In the genomic region with DNA sequence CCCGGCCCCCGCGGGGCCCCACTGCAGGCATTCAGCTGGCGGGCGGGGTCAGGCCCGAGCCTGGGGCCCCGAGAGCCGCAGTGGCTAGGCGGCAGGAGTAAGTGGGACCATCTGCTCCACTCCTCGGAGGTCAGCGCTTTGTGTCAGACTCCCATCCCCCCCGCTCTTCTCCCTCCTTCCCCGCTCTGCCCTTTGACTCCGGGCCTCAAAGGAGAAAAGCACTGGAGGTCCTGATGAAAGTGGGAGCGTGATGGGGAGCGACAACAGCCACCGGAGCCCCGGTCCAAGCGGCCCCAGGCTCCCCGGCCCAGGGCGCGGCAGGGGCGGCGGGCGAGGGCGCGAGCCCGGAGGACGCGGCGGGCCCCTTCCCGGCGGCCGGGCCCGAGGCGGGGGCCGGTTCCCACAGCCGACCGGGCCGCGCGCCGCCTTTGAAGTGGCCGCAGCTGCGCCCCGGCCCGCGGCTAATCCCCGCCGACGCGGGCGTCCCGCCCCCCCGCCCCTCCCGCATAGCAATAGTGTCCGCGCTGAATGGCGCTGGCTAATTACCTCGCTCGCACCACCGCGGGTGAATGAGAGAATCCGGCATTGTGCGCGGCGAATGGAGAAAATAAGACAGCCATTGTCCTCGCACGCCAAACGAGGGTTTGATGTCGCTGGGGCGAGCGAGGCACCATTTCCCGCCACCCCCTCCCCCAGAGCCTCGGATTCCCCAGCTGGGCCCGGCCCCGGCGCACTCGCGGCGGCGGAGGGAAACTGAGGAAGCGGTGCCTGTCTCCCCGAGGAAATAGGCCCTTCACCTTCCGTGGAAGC, we compare ENCODE assay signal across 1 cellular context.
TF ChIP-seq lines count a peak whose summit lies in the region.

No MANE protein-coding gene starts in this region.

TF ChIP-seq in HepG2, 621 proteins besides CTCF, POLR2A, EP300 and RAD21 (continued from another document and continues in another):
- TF ChIP-seq, protein P1, sequence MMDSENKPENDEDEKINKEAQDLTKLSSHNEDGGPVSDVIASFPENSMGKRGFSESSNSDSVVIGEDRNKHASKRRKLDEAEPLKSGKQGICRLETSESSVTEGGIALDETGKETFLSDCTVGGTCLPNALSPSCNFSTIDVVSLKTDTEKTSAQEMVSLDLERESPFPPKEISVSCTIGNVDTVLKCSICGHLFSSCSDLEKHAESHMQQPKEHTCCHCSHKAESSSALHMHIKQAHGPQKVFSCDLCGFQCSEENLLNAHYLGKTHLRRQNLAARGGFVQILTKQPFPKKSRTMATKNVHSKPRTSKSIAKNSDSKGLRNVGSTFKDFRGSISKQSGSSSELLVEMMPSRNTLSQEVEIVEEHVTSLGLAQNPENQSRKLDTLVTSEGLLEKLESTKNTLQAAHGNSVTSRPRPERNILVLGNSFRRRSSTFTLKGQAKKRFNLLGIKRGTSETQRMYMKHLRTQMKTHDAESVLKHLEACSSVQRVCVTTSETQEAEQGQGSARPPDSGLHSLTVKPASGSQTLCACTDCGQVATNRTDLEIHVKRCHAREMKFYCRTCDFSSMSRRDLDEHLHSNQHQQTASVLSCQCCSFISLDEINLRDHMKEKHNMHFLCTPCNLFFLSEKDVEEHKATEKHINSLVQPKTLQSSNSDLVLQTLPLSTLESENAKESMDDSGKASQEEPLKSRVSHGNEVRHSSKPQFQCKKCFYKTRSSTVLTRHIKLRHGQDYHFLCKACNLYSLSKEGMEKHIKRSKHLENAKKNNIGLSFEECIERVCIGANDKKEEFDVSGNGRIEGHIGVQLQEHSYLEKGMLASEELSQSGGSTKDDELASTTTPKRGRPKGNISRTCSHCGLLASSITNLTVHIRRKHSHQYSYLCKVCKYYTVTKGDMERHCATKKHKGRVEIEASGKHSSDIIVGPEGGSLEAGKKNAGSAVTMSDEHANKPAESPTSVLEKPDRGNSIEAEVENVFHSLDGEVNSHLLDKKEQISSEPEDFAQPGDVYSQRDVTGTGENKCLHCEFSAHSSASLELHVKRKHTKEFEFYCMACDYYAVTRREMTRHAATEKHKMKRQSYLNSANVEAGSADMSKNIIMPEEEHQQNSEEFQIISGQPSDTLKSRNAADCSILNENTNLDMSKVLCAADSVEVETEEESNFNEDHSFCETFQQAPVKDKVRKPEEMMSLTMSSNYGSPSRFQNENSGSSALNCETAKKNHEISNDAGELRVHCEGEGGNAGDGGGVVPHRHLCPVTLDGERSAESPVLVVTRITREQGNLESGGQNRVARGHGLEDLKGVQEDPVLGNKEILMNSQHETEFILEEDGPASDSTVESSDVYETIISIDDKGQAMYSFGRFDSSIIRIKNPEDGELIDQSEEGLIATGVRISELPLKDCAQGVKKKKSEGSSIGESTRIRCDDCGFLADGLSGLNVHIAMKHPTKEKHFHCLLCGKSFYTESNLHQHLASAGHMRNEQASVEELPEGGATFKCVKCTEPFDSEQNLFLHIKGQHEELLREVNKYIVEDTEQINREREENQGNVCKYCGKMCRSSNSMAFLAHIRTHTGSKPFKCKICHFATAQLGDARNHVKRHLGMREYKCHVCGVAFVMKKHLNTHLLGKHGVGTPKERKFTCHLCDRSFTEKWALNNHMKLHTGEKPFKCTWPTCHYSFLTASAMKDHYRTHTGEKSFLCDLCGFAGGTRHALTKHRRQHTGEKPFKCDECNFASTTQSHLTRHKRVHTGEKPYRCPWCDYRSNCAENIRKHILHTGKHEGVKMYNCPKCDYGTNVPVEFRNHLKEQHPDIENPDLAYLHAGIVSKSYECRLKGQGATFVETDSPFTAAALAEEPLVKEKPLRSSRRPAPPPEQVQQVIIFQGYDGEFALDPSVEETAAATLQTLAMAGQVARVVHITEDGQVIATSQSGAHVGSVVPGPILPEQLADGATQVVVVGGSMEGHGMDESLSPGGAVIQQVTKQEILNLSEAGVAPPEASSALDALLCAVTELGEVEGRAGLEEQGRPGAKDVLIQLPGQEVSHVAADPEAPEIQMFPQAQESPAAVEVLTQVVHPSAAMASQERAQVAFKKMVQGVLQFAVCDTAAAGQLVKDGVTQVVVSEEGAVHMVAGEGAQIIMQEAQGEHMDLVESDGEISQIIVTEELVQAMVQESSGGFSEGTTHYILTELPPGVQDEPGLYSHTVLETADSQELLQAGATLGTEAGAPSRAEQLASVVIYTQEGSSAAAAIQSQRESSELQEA (CRISPR knock-in tag; IDR thresholded peaks at IDR 0.05; ENCODE audit: not compliant biosample characterization): no peak
- TF ChIP-seq ZNF549 (CRISPR knock-in tag; IDR thresholded peaks at IDR 0.05) (no peak), TCF12 (IDR thresholded peaks at IDR 0.05) (no peak), TCF12 (CRISPR knock-in tag; IDR thresholded peaks at IDR 0.05) (no peak), KDM5A (IDR thresholded peaks at IDR 0.05; ENCODE audit: borderline replicate concordance, low read length) (no peak), ZNF709 (CRISPR knock-in tag; IDR thresholded peaks at IDR 0.05) (no peak), ZNF614 (CRISPR knock-in tag; IDR thresholded peaks at IDR 0.05; ENCODE audit: borderline replicate concordance) (no peak), HDAC1 (CRISPR knock-in tag; IDR thresholded peaks at IDR 0.05) (peak; percentile 20; the same call in 1 of the 2 replicates), ISL2 (CRISPR knock-in tag; IDR thresholded peaks at IDR 0.05) (no peak), MED13 (CRISPR knock-in tag; IDR thresholded peaks at IDR 0.05) (0 out of 2 replicates have a peak, but pooled peaks have one; percentile 22), ZNF264 (CRISPR knock-in tag; IDR thresholded peaks at IDR 0.05) (no peak), MATR3 (CRISPR knock-in tag; IDR thresholded peaks at IDR 0.05) (no peak), GFI1 (CRISPR knock-in tag; IDR thresholded peaks at IDR 0.05; ENCODE audit: borderline replicate concordance) (no peak), ZNF878 (CRISPR knock-in tag; IDR thresholded peaks at IDR 0.05) (no peak), ARNT2 (CRISPR knock-in tag; IDR thresholded peaks at IDR 0.05; ENCODE audit: low read depth) (no peak), ZNF547 (CRISPR knock-in tag; IDR thresholded peaks at IDR 0.05) (no peak), TCF7L2 (IDR thresholded peaks at IDR 0.05; ENCODE audit: low read depth, low read length) (no peak)
- TF ChIP-seq, protein P2, sequence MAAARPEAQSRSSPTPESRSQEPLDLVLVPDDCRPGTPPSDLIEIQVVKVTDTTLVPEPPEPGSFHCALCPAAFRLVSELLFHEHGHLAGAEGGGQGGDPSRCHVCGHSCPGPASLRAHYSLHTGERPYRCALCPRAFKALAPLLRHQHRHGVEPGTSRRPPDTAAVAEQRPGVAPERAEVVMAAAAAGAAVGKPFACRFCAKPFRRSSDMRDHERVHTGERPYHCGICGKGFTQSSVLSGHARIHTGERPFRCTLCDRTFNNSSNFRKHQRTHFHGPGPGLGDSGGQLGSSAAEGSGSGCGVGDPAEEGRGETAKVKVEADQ (CRISPR knock-in tag; IDR thresholded peaks at IDR 0.05; ENCODE audit: borderline replicate concordance): no peak
- TF ChIP-seq, protein P3, sequence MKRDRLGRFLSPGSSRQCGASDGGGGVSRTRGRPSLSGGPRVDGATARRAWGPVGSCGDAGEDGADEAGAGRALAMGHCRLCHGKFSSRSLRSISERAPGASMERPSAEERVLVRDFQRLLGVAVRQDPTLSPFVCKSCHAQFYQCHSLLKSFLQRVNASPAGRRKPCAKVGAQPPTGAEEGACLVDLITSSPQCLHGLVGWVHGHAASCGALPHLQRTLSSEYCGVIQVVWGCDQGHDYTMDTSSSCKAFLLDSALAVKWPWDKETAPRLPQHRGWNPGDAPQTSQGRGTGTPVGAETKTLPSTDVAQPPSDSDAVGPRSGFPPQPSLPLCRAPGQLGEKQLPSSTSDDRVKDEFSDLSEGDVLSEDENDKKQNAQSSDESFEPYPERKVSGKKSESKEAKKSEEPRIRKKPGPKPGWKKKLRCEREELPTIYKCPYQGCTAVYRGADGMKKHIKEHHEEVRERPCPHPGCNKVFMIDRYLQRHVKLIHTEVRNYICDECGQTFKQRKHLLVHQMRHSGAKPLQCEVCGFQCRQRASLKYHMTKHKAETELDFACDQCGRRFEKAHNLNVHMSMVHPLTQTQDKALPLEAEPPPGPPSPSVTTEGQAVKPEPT (CRISPR knock-in tag; IDR thresholded peaks at IDR 0.05; ENCODE audit: low read depth): no peak
- TF ChIP-seq, protein P4, sequence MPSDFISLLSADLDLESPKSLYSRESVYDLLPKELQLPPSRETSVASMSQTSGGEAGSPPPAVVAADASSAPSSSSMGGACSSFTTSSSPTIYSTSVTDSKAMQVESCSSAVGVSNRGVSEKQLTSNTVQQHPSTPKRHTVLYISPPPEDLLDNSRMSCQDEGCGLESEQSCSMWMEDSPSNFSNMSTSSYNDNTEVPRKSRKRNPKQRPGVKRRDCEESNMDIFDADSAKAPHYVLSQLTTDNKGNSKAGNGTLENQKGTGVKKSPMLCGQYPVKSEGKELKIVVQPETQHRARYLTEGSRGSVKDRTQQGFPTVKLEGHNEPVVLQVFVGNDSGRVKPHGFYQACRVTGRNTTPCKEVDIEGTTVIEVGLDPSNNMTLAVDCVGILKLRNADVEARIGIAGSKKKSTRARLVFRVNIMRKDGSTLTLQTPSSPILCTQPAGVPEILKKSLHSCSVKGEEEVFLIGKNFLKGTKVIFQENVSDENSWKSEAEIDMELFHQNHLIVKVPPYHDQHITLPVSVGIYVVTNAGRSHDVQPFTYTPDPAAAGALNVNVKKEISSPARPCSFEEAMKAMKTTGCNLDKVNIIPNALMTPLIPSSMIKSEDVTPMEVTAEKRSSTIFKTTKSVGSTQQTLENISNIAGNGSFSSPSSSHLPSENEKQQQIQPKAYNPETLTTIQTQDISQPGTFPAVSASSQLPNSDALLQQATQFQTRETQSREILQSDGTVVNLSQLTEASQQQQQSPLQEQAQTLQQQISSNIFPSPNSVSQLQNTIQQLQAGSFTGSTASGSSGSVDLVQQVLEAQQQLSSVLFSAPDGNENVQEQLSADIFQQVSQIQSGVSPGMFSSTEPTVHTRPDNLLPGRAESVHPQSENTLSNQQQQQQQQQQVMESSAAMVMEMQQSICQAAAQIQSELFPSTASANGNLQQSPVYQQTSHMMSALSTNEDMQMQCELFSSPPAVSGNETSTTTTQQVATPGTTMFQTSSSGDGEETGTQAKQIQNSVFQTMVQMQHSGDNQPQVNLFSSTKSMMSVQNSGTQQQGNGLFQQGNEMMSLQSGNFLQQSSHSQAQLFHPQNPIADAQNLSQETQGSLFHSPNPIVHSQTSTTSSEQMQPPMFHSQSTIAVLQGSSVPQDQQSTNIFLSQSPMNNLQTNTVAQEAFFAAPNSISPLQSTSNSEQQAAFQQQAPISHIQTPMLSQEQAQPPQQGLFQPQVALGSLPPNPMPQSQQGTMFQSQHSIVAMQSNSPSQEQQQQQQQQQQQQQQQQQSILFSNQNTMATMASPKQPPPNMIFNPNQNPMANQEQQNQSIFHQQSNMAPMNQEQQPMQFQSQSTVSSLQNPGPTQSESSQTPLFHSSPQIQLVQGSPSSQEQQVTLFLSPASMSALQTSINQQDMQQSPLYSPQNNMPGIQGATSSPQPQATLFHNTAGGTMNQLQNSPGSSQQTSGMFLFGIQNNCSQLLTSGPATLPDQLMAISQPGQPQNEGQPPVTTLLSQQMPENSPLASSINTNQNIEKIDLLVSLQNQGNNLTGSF (CRISPR knock-in tag; IDR thresholded peaks at IDR 0.05): no peak
- TF ChIP-seq, protein P5, sequence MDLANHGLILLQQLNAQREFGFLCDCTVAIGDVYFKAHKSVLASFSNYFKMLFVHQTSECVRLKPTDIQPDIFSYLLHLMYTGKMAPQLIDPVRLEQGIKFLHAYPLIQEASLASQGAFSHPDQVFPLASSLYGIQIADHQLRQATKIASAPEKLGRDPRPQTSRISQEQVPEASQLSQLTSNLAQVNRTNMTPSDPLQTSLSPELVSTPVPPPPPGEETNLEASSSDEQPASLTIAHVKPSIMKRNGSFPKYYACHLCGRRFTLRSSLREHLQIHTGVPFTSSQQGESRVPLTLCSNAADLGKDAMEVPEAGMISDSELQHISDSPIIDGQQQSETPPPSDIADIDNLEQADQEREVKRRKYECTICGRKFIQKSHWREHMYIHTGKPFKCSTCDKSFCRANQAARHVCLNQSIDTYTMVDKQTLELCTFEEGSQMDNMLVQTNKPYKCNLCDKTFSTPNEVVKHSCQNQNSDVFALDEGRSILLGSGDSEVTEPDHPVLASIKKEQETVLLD (CRISPR knock-in tag; IDR thresholded peaks at IDR 0.05; ENCODE audit: low read depth): no peak
- TF ChIP-seq, protein P6, sequence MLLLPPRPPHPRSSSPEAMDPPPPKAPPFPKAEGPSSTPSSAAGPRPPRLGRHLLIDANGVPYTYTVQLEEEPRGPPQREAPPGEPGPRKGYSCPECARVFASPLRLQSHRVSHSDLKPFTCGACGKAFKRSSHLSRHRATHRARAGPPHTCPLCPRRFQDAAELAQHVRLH (CRISPR knock-in tag; IDR thresholded peaks at IDR 0.05; ENCODE audit: borderline replicate concordance, low read depth): no peak
- TF ChIP-seq, protein P7, sequence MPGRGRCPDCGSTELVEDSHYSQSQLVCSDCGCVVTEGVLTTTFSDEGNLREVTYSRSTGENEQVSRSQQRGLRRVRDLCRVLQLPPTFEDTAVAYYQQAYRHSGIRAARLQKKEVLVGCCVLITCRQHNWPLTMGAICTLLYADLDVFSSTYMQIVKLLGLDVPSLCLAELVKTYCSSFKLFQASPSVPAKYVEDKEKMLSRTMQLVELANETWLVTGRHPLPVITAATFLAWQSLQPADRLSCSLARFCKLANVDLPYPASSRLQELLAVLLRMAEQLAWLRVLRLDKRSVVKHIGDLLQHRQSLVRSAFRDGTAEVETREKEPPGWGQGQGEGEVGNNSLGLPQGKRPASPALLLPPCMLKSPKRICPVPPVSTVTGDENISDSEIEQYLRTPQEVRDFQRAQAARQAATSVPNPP (CRISPR knock-in tag; IDR thresholded peaks at IDR 0.05): no peak
- TF ChIP-seq, protein P8, sequence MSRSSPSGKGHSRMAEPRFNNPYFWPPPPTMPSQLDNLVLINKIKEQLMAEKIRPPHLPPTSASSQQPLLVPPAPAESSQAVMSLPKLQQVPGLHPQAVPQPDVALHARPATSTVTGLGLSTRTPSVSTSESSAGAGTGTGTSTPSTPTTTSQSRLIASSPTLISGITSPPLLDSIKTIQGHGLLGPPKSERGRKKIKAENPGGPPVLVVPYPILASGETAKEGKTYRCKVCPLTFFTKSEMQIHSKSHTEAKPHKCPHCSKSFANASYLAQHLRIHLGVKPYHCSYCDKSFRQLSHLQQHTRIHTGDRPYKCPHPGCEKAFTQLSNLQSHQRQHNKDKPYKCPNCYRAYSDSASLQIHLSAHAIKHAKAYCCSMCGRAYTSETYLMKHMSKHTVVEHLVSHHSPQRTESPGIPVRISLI (CRISPR knock-in tag; IDR thresholded peaks at IDR 0.05; ENCODE audit: borderline replicate concordance): no peak
- TF ChIP-seq, protein P9, sequence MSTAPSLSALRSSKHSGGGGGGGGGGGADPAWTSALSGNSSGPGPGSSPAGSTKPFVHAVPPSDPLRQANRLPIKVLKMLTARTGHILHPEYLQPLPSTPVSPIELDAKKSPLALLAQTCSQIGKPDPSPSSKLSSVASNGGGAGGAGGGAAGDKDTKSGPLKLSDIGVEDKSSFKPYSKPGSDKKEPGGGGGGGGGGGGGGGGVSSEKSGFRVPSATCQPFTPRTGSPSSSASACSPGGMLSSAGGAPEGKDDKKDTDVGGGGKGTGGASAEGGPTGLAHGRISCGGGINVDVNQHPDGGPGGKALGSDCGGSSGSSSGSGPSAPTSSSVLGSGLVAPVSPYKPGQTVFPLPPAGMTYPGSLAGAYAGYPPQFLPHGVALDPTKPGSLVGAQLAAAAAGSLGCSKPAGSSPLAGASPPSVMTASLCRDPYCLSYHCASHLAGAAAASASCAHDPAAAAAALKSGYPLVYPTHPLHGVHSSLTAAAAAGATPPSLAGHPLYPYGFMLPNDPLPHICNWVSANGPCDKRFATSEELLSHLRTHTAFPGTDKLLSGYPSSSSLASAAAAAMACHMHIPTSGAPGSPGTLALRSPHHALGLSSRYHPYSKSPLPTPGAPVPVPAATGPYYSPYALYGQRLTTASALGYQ (CRISPR knock-in tag; IDR thresholded peaks at IDR 0.05): no peak
